Comparison of ENCODE assay signal across 9 cellular contexts in genomic region chr17:72515291-72516065, GRCh38.
A peak's percentile ranks its signal among the peaks of the same experiment; 100 is the strongest.
DNase-seq lines count a peak whose midpoint lies in the region; ATAC-seq, FAIRE-seq and TF ChIP-seq lines count a peak whose summit lies in the region.
"Had no signal": no experiment of that assay in that cellular context is flagged by ENCODE, and none has a peak within 500 bp of the region (broad histone marks: within the 10 kb centered on the region; RNA-seq: fewer than 3 reads in every experiment).

No MANE protein-coding gene starts in this region.

- H3K4me3 ChIP-seq in choroid plexus epithelial cell (ENCODE audit: low read depth, low read length) (peak overlapping the region; percentile 25), pancreas (no peak overlapping the region), gastrocnemius medialis (no peak overlapping the region)

- peak overlapping the region; percentile 27 to 94 (median 74) for H3K27ac ChIP-seq in pancreas
- H3K27ac ChIP-seq in gastrocnemius medialis: no peak overlapping the region

- H3K36me3 ChIP-seq in pancreas (no peaks in the 10 kb centered on the region), gastrocnemius medialis (no peaks in the 10 kb centered on the region)

- TF ChIP-seq CTCF in choroid plexus epithelial cell (conservative IDR thresholded peaks at IDR 0.05; ENCODE audit: low read depth, low read length): peak; percentile 37
- no peak for TF ChIP-seq CTCF in pancreas (IDR thresholded peaks at IDR 0.05)
- TF ChIP-seq CTCF in gastrocnemius medialis (IDR thresholded peaks at IDR 0.05 in 4 of 5, conservative IDR thresholded peaks at IDR 0.05 in 1 of 5): no peak

- peaks cover 53 to 56% (median 53%) of the 10 kb centered on the region in 3 donors for H3K4me1 ChIP-seq in pancreas
- no peaks in the 10 kb centered on the region for H3K4me1 ChIP-seq in gastrocnemius medialis

- in situ Hi-C loops in gastrocnemius medialis (cut with MboI; ENCODE audit: low sequenced_read_pairs in 4 of 4): no loop called here

- no peak for DNase-seq in GM12892 (ENCODE audit: insufficient read length)
- peak; percentile 94 for DNase-seq in M059J (ENCODE audit: low read depth)
- peak; percentile 58 for DNase-seq in choroid plexus epithelial cell (ENCODE audit: low read depth)
- peak in 3 of 6 donors; percentile 42 to 70 (median 67) for DNase-seq in pancreas
- DNase-seq in GM19238 (ENCODE audit: insufficient read length, low spot score): no peak
- DNase-seq in T-helper 1 cell: no peak
- no peak for DNase-seq in gastrocnemius medialis
- DNase-seq: stimulated activated naive CD4-positive, alpha-beta T cell had no signal

- H3K9me3 ChIP-seq in pancreas: no peaks in the 10 kb centered on the region
- H3K9me3 ChIP-seq in gastrocnemius medialis: no peaks in the 10 kb centered on the region

- no peaks in the 10 kb centered on the region for H3K27me3 ChIP-seq in pancreas
- no peaks in the 10 kb centered on the region for H3K27me3 ChIP-seq in gastrocnemius medialis

- ATAC-seq in pancreas (peak; percentile 44 to 59 (median 55)), HG02588 (IDR thresholded peaks at IDR 0.05; ENCODE audit: unreplicated experiment) (no peak), gastrocnemius medialis (no peak)

- FAIRE-seq in GM12892 (lab: Jason Lieb, UNC) (peak; percentile 40), pancreas (lab: Jason Lieb, UNC) (no peak)

- TF ChIP-seq POLR2A in GM12892 (IDR thresholded peaks at IDR 0.05; ENCODE audit: low read depth, low read length) (no peak), gastrocnemius medialis (IDR thresholded peaks at IDR 0.05) (no peak)

- intact Hi-C loops in pancreas (cut with DNase I) (loop anchor here in 1 of 3 donors (10.0 kb wide), 1 partner anchor 91 kb away; no protein-coding TSS in a partner anchor), gastrocnemius medialis (cut with DNase I; ENCODE audit: low total_unique reads) (no loop called here)

- 29 to 34% methylated on average over 13 of the region's 13 CpGs for WGBS in pancreas, 2 donors

Comparison
In these comparisons a context has a peak if more than half of its experiments do, and no peak if none do; other contexts are left out.
1. DNase-seq: peak in M059J (single experiment) and choroid plexus epithelial cell (single experiment); none in GM12892 (single experiment), GM19238 (single experiment), T-helper 1 cell (0 of 5) and gastrocnemius medialis (0 of 2).
2. ATAC-seq: peak in pancreas (4 of 4); none in HG02588 (single experiment) and gastrocnemius medialis (0 of 2).
3. H3K27ac ChIP-seq: peak in pancreas (4 of 4); none in gastrocnemius medialis (0 of 4).